1 cellular context compared by ENCODE assay signal in genomic region chr13:98495627-98496238, GRCh38.
TF ChIP-seq lines count a peak whose summit lies in the region.

No MANE protein-coding gene starts in this region.

TF ChIP-seq in WTC11, 78 proteins besides CTCF, POLR2A, EP300 and RAD21 (continued from another document):
- no peak for TF ChIP-seq AFF4 (CRISPR knock-in tag; IDR thresholded peaks at IDR 0.05; ENCODE audit: borderline replicate concordance)
- no peak for TF ChIP-seq SOX15 (CRISPR knock-in tag; IDR thresholded peaks at IDR 0.05)
- TF ChIP-seq JAZF1 (CRISPR knock-in tag; IDR thresholded peaks at IDR 0.05) = no peak
- no peak for TF ChIP-seq ETV6 (CRISPR knock-in tag; IDR thresholded peaks at IDR 0.05)
- no peak for TF ChIP-seq FOXK1 (CRISPR knock-in tag; IDR thresholded peaks at IDR 0.05)
- TF ChIP-seq ZNF232 (CRISPR knock-in tag; IDR thresholded peaks at IDR 0.05) = no peak
